15 cellular contexts compared by ENCODE assay signal in the genomic region with DNA sequence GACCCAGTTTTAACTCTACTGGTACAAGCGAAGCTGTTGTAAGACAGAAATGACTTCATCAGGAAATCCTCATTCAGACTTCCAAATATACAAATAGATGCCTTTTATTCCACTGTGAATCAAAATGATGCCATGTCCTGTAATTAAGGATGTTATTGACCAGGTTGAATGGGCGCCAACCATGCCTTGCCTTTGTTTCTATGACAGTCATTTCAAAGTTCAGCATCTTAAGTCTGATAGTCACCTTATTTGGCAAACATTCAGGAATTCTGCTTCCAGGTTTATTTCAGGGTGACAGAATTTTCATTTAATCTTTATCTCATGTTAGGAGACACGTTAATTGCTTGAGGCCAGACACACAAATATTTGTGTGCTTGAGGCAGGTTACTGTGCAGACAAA.
DNase-seq lines count a peak whose midpoint lies in the region; ATAC-seq, FAIRE-seq and TF ChIP-seq lines count a peak whose summit lies in the region.
"Had no signal": no experiment of that assay in that cellular context is flagged by ENCODE, and none has a peak within 500 bp of the region (broad histone marks: within the 10 kb centered on the region; RNA-seq: fewer than 3 reads in every experiment).

No MANE protein-coding gene starts in this region.

- TF ChIP-seq POLR2A in breast epithelium (IDR thresholded peaks at IDR 0.05) (no peak), uterus (IDR thresholded peaks at IDR 0.05) (no peak)

- H3K27ac Mint-ChIP-seq in MCF 10A (ENCODE audit: low read depth, unreplicated experiment) = no peak overlapping the region
- H3K27ac Mint-ChIP-seq: CD8-positive, alpha-beta memory T cell; naive B cell had no signal

- POLR2A ChIA-PET in MCF 10A (lab: Yijun Ruan, JAX) = interaction anchor here (0.7 to 3.2 kb wide), 17 partner anchors 11 to 833 kb away, joined by 3 to 58 read pairs (median 4); a partner anchor contains a TSS

- H3K4me3 ChIP-seq in breast epithelium (no peak overlapping the region), SJSA1 (no peak overlapping the region), keratinocyte (ENCODE audit: control insufficient read depth in 2 of 3, extremely low read depth in 1 of 3, insufficient read depth in 2 of 3, low read depth in 1 of 3, low read length in 3 of 3) (no peak overlapping the region), uterus (no peak overlapping the region)
- H3K4me3 ChIP-seq: upper lobe of right lung had no signal

- ATAC-seq in GM18867 (IDR thresholded peaks at IDR 0.05; ENCODE audit: unreplicated experiment) = no peak

- no peak overlapping the region for H2AFZ ChIP-seq in keratinocyte (ENCODE audit: control insufficient read depth, low read length)

- DNase-seq in MCF 10A (ENCODE audit: unreplicated experiment) (peak; percentile 12), breast epithelium (ENCODE audit: low spot score in 2 of 2) (no peak), SJSA1 (ENCODE audit: low read depth in 1 of 2, low spot score in 2 of 2) (peak in 1 of 2 experiments; percentile 16), keratinocyte (ENCODE audit: low read depth, low spot score) (no peak), uterus (no peak), HuH-7.5 (ENCODE audit: low spot score) (no peak), foreskin melanocyte (no peak)
- DNase-seq: activated naive CD4-positive, alpha-beta T cell treated with anti-CD3 and anti-CD28 coated beads, Interleukin-2, amount 50 U/mL, for 16 hours; CD8-positive, alpha-beta memory T cell; GF-D8; naive B cell; NCI-H1417 treated with DMSO at 0.1 percent for 48 hours; upper lobe of right lung had no signal

- H3K4me1 Mint-ChIP-seq in MCF 10A (ENCODE audit: insufficient read depth, unreplicated experiment) = peaks cover 21% of the 10 kb centered on the region
- H3K4me1 Mint-ChIP-seq: CD8-positive, alpha-beta memory T cell; central memory CD8-positive, alpha-beta T cell; naive B cell had no signal

- intact Hi-C loops in MCF 10A (cut with micrococcal nuclease) = loop anchor here (2.0 kb wide), 3 partner anchors 60 to 714 kb away; no protein-coding TSS in a partner anchor
- intact Hi-C loops in breast epithelium (cut with DNase I; ENCODE audit: low total_unique reads) = no loop called here
- intact Hi-C loops in uterus (cut with DNase I; ENCODE audit: low total_unique reads) = no loop called here

- H3K9me3 Mint-ChIP-seq in MCF 10A (ENCODE audit: unreplicated experiment) = no peaks in the 10 kb centered on the region

- H3K27me3 Mint-ChIP-seq in MCF 10A (ENCODE audit: insufficient read depth, unreplicated experiment) = no peaks in the 10 kb centered on the region
- H3K27me3 Mint-ChIP-seq: CD8-positive, alpha-beta memory T cell; central memory CD8-positive, alpha-beta T cell had no signal

- H3K4me3 Mint-ChIP-seq in MCF 10A (ENCODE audit: unreplicated experiment) = no peak overlapping the region
- H3K4me3 Mint-ChIP-seq: CD8-positive, alpha-beta memory T cell; central memory CD8-positive, alpha-beta T cell; naive B cell had no signal

- no peaks in the 10 kb centered on the region for H4K20me1 ChIP-seq in keratinocyte (ENCODE audit: control insufficient read depth, extremely low read depth, insufficient read depth, low read length)

- H3K9ac ChIP-seq in keratinocyte (ENCODE audit: control insufficient read depth, extremely low read depth, insufficient read depth, low read length) = no peak overlapping the region

- no peaks in the 10 kb centered on the region for H3K79me2 ChIP-seq in keratinocyte (ENCODE audit: control insufficient read depth, insufficient read depth, low read length)

- TF ChIP-seq CTCF in MCF 10A (IDR thresholded peaks at IDR 0.05; ENCODE audit: unreplicated experiment) (no peak), breast epithelium (IDR thresholded peaks at IDR 0.05) (no peak), keratinocyte (optimal IDR thresholded peaks at IDR 0.05 in 1 of 3, IDR thresholded peaks at IDR 0.05 in 1 of 3, conservative IDR thresholded peaks at IDR 0.05 in 1 of 3; ENCODE audit: extremely low read depth in 1 of 3, insufficient read depth in 2 of 3, low read length in 3 of 3) (no peak), uterus (IDR thresholded peaks at IDR 0.05) (no peak)

- no TSS peak for BruUV-seq in MCF 10A (replicated peaks; lab: Mats Ljungman, UMichigan)

- H3K36me3 ChIP-seq in breast epithelium (no peaks in the 10 kb centered on the region), SJSA1 (no peaks in the 10 kb centered on the region), keratinocyte (ENCODE audit: control insufficient read depth in 2 of 2, extremely low read depth in 1 of 2, insufficient read depth in 2 of 2, low read length in 2 of 2) (no peaks in the 10 kb centered on the region), uterus (no peaks in the 10 kb centered on the region)
- H3K36me3 ChIP-seq: upper lobe of right lung had no signal

- CTCF ChIA-PET in MCF 10A (lab: Yijun Ruan, JAX) = interaction anchor here (0.6 to 2.6 kb wide), 9 partner anchors 24 to 714 kb away, joined by 3 to 13 read pairs (median 7); no protein-coding TSS in a partner anchor

- H3K4me2 ChIP-seq in keratinocyte (ENCODE audit: control insufficient read depth, extremely low read depth, insufficient read depth, low read depth, low read length) = no peak overlapping the region

- no peaks in the 10 kb centered on the region for H3K36me3 Mint-ChIP-seq in MCF 10A (ENCODE audit: insufficient read depth, unreplicated experiment)
- H3K36me3 Mint-ChIP-seq: CD8-positive, alpha-beta memory T cell; naive B cell had no signal

- H3K4me1 ChIP-seq in breast epithelium (no peaks in the 10 kb centered on the region), SJSA1 (replicated peaks) (peaks cover 28% of the 10 kb centered on the region), keratinocyte (ENCODE audit: control insufficient read depth, extremely low read depth, insufficient read depth, low read length) (peaks cover 38% of the 10 kb centered on the region), uterus (peaks cover 4 to 12% of the 10 kb centered on the region in 2 donors)

- H3K27ac ChIP-seq in breast epithelium = no peak overlapping the region
- 0 out of 2 replicates have a peak overlapping the region, but pooled peaks have one; percentile 9 for H3K27ac ChIP-seq in SJSA1
- peak overlapping the region; percentile 73 for H3K27ac ChIP-seq in keratinocyte (ENCODE audit: control insufficient read depth, insufficient read depth, low read length)
- H3K27ac ChIP-seq in uterus = peak overlapping the region; percentile 53 to 62
- H3K27ac ChIP-seq: upper lobe of right lung had no signal

- no peaks in the 10 kb centered on the region for H3K9me1 ChIP-seq in keratinocyte (ENCODE audit: control insufficient read depth, extremely low read depth, insufficient read depth, low read length)

- H3K9me3 ChIP-seq in breast epithelium (no peaks in the 10 kb centered on the region), SJSA1 (replicated peaks) (no peaks in the 10 kb centered on the region), keratinocyte (ENCODE audit: control insufficient read depth, low read depth, low read length) (no peaks in the 10 kb centered on the region), uterus (no peaks in the 10 kb centered on the region)
- H3K9me3 ChIP-seq: upper lobe of right lung had no signal

- H3K27me3 ChIP-seq in breast epithelium (no peaks in the 10 kb centered on the region), SJSA1 (replicated peaks) (no peaks in the 10 kb centered on the region), keratinocyte (ENCODE audit: control insufficient read depth, extremely low read depth, insufficient read depth, low read length) (no peaks in the 10 kb centered on the region), uterus (no peaks in the 10 kb centered on the region)
- H3K27me3 ChIP-seq: upper lobe of right lung had no signal

- FAIRE-seq in keratinocyte (lab: Jason Lieb, UNC) = peak; percentile 55

- dilution Hi-C loops in keratinocyte (cut with MboI; ENCODE audit: extremely low pct_ligation_motif_present, low sequenced_read_pairs) = no loop called here

Comparison
In these comparisons a context has a peak if more than half of its experiments do, and no peak if none do; other contexts are left out.
1. H3K27ac ChIP-seq: peak in SJSA1 (single experiment), keratinocyte (single experiment) and uterus (2 of 2); none in breast epithelium (0 of 2).